Comparison of ENCODE assay signal across 24 cellular contexts in genomic region chr9:136774416-136775045, GRCh38. TPM values are rescaled to one million over a fixed set of nuclear protein-coding genes. Genes with fewer than 3 reads are reported as not detected.
"Had no signal": no experiment of that assay in that cellular context is flagged by ENCODE, and none has a peak within 500 bp of the region (broad histone marks: within the 10 kb centered on the region; RNA-seq: fewer than 3 reads in every experiment).

No MANE protein-coding gene starts in this region.

- H3K4me1 Mint-ChIP-seq: brain had no signal

- H3K27me3 ChIP-seq: testis had no signal

- H3K9me3 ChIP-seq: testis had no signal

- H3K27ac ChIP-seq: esophagus muscularis mucosa, left ventricle myocardium inferior, testis had no signal

- H3K4me3 ChIP-seq: esophagus muscularis mucosa, left ventricle myocardium inferior, testis had no signal

- H3K36me3 ChIP-seq: esophagus muscularis mucosa, left ventricle myocardium inferior had no signal

- DNase-seq: activated effector memory CD4-positive, alpha-beta T cell treated with anti-CD3 and anti-CD28 coated beads, Interleukin-2, amount 50 U/mL, for 16 hours; effector memory CD8-positive, alpha-beta T cell; glutamatergic neuron; hippocampal formation; left ventricle myocardium inferior; naive thymus-derived CD4-positive, alpha-beta T cell; occipital lobe; retina; stimulated activated naive CD4-positive, alpha-beta T cell; T-helper 9 cell; testis; trophoblast cell had no signal

- H3K4me1 ChIP-seq: left ventricle myocardium inferior, testis had no signal

- H3K4me3 Mint-ChIP-seq: activated CD4-positive, alpha-beta T cell treated with anti-CD3 and anti-CD28 coated beads for 36 hours; activated naive CD4-positive, alpha-beta T cell treated with anti-CD3 and anti-CD28 coated beads, Interleukin-2, amount 10 ng/mL, durations not matched to agents 7 days and 5 days; brain; effector memory CD8-positive, alpha-beta T cell; naive thymus-derived CD4-positive, alpha-beta T cell; neural crest cell; WTC11 had no signal

- H3K36me3 Mint-ChIP-seq: activated naive CD4-positive, alpha-beta T cell treated with anti-CD3 and anti-CD28 coated beads, Interleukin-2, amount 10 ng/mL, durations not matched to agents 7 days and 5 days; brain had no signal

- H3K27ac Mint-ChIP-seq: activated CD4-positive, alpha-beta T cell treated with anti-CD3 and anti-CD28 coated beads for 36 hours; activated naive CD4-positive, alpha-beta T cell treated with anti-CD3 and anti-CD28 coated beads, Interleukin-2, amount 10 ng/mL, durations not matched to agents 7 days and 5 days; brain; effector memory CD8-positive, alpha-beta T cell; naive thymus-derived CD4-positive, alpha-beta T cell; WTC11 had no signal

RNA-seq across cellular contexts. Expression of gene LCN15, which starts 10.2 kb away (rescaled TPM):
- total RNA-seq: activated CD4-positive, alpha-beta T cell treated with anti-CD3 and anti-CD28 coated beads for 36 hours; cardiac septum; endothelial cell of umbilical vein; esophagus muscularis mucosa; frontal cortex; lung microvascular endothelial cell; naive thymus-derived CD4-positive, alpha-beta T cell; neural crest cell; occipital lobe; T-helper 1 cell treated with Interleukin-12 subunit alpha and Interleukin-12 subunit beta and Interleukin-4 antibody, amounts not matched to agents 30 ng/mL and 1 ng/mL, for 36 hours had no signal

RNA-seq across cellular contexts. Expression of gene LCN8, which starts 16.5 kb away (rescaled TPM):
- total RNA-seq: activated CD4-positive, alpha-beta T cell treated with anti-CD3 and anti-CD28 coated beads for 36 hours; cardiac septum; dermis microvascular lymphatic vessel endothelial cell; endothelial cell of umbilical vein; esophagus muscularis mucosa; frontal cortex; left ventricle myocardium inferior; lung microvascular endothelial cell; neural crest cell; occipital lobe; T-helper 1 cell treated with Interleukin-12 subunit alpha and Interleukin-12 subunit beta and Interleukin-4 antibody, amounts not matched to agents 30 ng/mL and 1 ng/mL, for 36 hours; testis; WTC11 had no signal

RNA-seq across cellular contexts. Expression of gene CCDC183, which starts 21.6 kb away (rescaled TPM):
- total RNA-seq: endothelial cell of umbilical vein had no signal

RNA-seq across cellular contexts. Expression of gene LCN6, which starts 26.2 kb away (rescaled TPM):
- total RNA-seq: activated CD4-positive, alpha-beta T cell treated with anti-CD3 and anti-CD28 coated beads for 36 hours; dermis microvascular lymphatic vessel endothelial cell; endothelial cell of umbilical vein; frontal cortex; lung microvascular endothelial cell; naive thymus-derived CD4-positive, alpha-beta T cell; neural crest cell; occipital lobe; T-helper 1 cell treated with Interleukin-12 subunit alpha and Interleukin-12 subunit beta and Interleukin-4 antibody, amounts not matched to agents 30 ng/mL and 1 ng/mL, for 36 hours; WTC11 had no signal
